Comparison of ENCODE assay signal across 1 cellular context in the genomic region with DNA sequence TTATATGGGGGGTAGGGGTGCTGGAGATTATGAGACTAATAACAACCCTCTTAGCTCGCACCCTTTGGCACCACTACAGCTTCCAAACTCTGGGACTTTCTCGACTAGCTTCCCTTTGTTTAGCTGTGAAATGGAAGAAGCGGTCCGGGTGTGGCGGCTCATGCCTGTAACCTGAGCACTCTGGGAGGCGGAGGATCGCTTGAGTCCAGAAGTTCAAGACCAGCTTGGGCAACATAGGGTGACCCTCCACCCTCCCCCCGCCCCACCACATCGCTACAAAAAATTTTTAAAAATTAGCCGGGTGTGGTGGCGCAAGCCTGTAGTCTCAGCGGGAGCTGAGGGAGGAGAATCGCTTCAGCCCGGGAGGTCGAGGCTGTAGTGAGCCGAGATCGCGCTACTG.
TF ChIP-seq lines count a peak whose summit lies in the region.

No MANE protein-coding gene starts in this region.

TF ChIP-seq in H1, 55 proteins besides CTCF, POLR2A, EP300 and RAD21:
- TF ChIP-seq RNF2 (IDR thresholded peaks at IDR 0.05; ENCODE audit: borderline replicate concordance, low read depth, low read length, missing control alignments, poor library complexity, severe bottlenecking) = peak; percentile 12
- no peak for TF ChIP-seq SIRT6 (IDR thresholded peaks at IDR 0.05; ENCODE audit: low read length)
- TF ChIP-seq TAF1 (IDR thresholded peaks at IDR 0.05; ENCODE audit: low read depth, low read length) = 0 out of 2 replicates have a peak, but pooled peaks have one; percentile 27
TF ChIP-seq in H1: peak in this region for 2.
